In genomic region chr11:115874843-115875242, GRCh38 we compare ENCODE assay signal across 15 cellular contexts.
A peak's percentile ranks its signal among the peaks of the same experiment; 100 is the strongest.
DNase-seq lines count a peak whose midpoint lies in the region; ATAC-seq, FAIRE-seq and TF ChIP-seq lines count a peak whose summit lies in the region.
"Had no signal": no experiment of that assay in that cellular context is flagged by ENCODE, and none has a peak within 500 bp of the region (broad histone marks: within the 10 kb centered on the region; RNA-seq: fewer than 3 reads in every experiment).

No MANE protein-coding gene starts in this region.

- FAIRE-seq in GM12892 (lab: Jason Lieb, UNC), result peak; percentile 98
- FAIRE-seq: endometrium, H1 had no signal

- intact Hi-C loops in cardiac septum (cut with DNase I), result no loop called here

- peak; percentile 84 for ATAC-seq in GM19351 (IDR thresholded peaks at IDR 0.05; ENCODE audit: unreplicated experiment)
- ATAC-seq in HG02759 (IDR thresholded peaks at IDR 0.05; ENCODE audit: unreplicated experiment), result peak; percentile 76
- ATAC-seq in HG03457 (IDR thresholded peaks at IDR 0.05; ENCODE audit: unreplicated experiment), result peak; percentile 58

- DNase-seq in GM12892 (ENCODE audit: insufficient read length) (no peak), cardiac septum (ENCODE audit: low spot score) (no peak), LoVo (ENCODE audit: low spot score) (no peak), HCEC 1CT (no peak), NCI-H526 treated with DMSO at 0.1 percent for 48 hours (lab: John Stamatoyannopoulos, UW) (no peak)
- DNase-seq: AML-193, IMR-90, mesenchymal stem cell, NCI-H1930, T1000 had no signal

- TF ChIP-seq POLR2A in GM12892 (IDR thresholded peaks at IDR 0.05; ENCODE audit: low read depth, low read length), result no peak
